In the genomic region with DNA sequence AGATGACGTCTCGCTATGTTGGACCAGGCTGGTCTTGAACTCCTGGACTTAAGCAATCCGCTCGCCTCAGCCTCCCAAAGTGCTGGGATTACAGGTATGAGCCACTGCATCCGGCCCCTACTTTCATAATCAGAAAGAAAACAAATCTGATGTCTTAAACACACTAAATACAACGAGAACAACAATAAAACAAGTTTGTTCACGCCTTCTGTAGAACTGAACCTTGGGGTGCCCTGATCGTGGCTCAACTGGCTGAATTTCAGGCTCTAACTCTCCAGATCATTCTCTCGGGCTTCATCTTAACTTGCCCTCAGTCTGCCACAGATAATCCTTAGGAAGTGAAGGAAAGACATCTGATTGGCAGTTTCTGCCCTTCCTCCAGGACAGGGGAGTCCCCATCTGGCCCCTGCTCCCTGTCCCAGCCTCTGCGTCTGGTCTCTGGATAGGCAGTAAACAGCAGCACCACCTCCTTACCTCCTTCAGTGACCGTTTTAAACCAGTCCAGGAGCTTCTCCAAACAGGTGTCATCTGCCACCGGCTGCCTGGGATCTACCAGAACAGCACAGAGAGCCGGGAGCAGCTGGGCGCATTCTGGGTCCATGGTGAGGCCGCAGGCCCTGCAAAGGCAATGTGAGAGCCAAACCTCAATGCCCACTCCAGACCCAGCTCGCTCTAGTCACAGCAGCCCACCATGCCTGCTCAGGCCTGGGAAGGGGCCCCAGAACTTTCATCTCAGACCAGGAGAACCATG, we compare ENCODE assay signal across 8 cellular contexts. TPM values are rescaled to one million over a fixed set of nuclear protein-coding genes. Genes with fewer than 3 reads are reported as not detected.
A peak's percentile ranks its signal among the peaks of the same experiment; 100 is the strongest.
DNase-seq lines count a peak whose midpoint lies in the region; ATAC-seq and TF ChIP-seq lines count a peak whose summit lies in the region.

No MANE protein-coding gene starts in this region.

- H4K20me1 ChIP-seq in neural cell (ENCODE audit: insufficient read depth) = no peaks in the 10 kb centered on the region

- H2AFZ ChIP-seq in neural cell (ENCODE audit: low read depth, low read length) = no peak overlapping the region

- peaks cover 28% of the 10 kb centered on the region for H3K36me3 Mint-ChIP-seq in CD4-positive, alpha-beta T cell (ENCODE audit: low read depth)

- TF ChIP-seq RAD21 in neural cell (conservative IDR thresholded peaks at IDR 0.05) = no peak

- H3K4me2 ChIP-seq in neural cell (ENCODE audit: low read length) = peak overlapping the region; percentile 80

- H3K9me3 Mint-ChIP-seq in CD4-positive, alpha-beta T cell = no peaks in the 10 kb centered on the region

- H3K4me3 ChIP-seq in NB4 (ENCODE audit: low read depth, low read length) (peak overlapping the region; percentile 85), neural cell (ENCODE audit: low read length) (peak overlapping the region; percentile 93)

- no peak for TF ChIP-seq EP300 in neural cell (conservative IDR thresholded peaks at IDR 0.05; ENCODE audit: poor library complexity, severe bottlenecking)

- TF ChIP-seq POLR2A in NB4 (IDR thresholded peaks at IDR 0.05; ENCODE audit: extremely low read depth, insufficient read length) = no peak

- no peak for ATAC-seq in CD4-positive, alpha-beta T cell (ENCODE audit: poor library complexity)

- no peak for TF ChIP-seq CTCF in CD4-positive, alpha-beta T cell (IDR thresholded peaks at IDR 0.05)
- TF ChIP-seq CTCF in NB4 (IDR thresholded peaks at IDR 0.05; ENCODE audit: low read depth, low read length) = no peak
- no peak for TF ChIP-seq CTCF in neural cell (IDR thresholded peaks at IDR 0.05; ENCODE audit: poor library complexity, severe bottlenecking)

- no peaks in the 10 kb centered on the region for H3K36me3 ChIP-seq in neural cell (ENCODE audit: insufficient read depth, low read length)

- intact Hi-C loops in CD4-positive, alpha-beta T cell (cut with DNase I, micrococcal nuclease) = loop anchor here in 1 of 2 experiments (2.0 kb wide), 1 partner anchor 25 kb away; no protein-coding TSS in a partner anchor

- DNase-seq in CD4-positive, alpha-beta T cell = no peak
- DNase-seq in NB4 (ENCODE audit: low read depth) (no peak), ecto neural progenitor cell (ENCODE audit: low spot score) (peak; percentile 49), GM03348 (ENCODE audit: low spot score) (no peak), foreskin melanocyte (no peak), SIG-M5 treated with dmso at 0.1 percent for 504 hours (lab: John Stamatoyannopoulos, UW; ENCODE audit: unreplicated experiment) (no peak), HCEC 1CT (no peak)

- peaks cover 53% of the 10 kb centered on the region for H3K4me1 Mint-ChIP-seq in CD4-positive, alpha-beta T cell (ENCODE audit: low read depth)

- peak overlapping the region; percentile 98 for H3K9ac ChIP-seq in neural cell (ENCODE audit: low read length)

- H3K27ac Mint-ChIP-seq in CD4-positive, alpha-beta T cell = peak overlapping the region; percentile 84

- no peaks in the 10 kb centered on the region for H3F3A ChIP-seq in neural cell (ENCODE audit: insufficient read depth, low read length, poor library complexity, severe bottlenecking)

- CTCF ChIA-PET in CD4-positive, alpha-beta T cell (lab: Charles Lee) = no interaction called here

- no peaks in the 10 kb centered on the region for H3K27me3 ChIP-seq in CD4-positive, alpha-beta T cell (ENCODE audit: control insufficient read depth, insufficient read depth, low read length)
- no peaks in the 10 kb centered on the region for H3K27me3 ChIP-seq in neural cell (ENCODE audit: insufficient read depth, low read depth, low read length)

- H3K79me2 ChIP-seq in neural cell (replicated peaks; ENCODE audit: insufficient read depth, low read length) = no peaks in the 10 kb centered on the region

- POLR2A ChIA-PET in CD4-positive, alpha-beta T cell (lab: Charles Lee) = interaction anchor here (0.7 kb wide), 2 partner anchors 31 to 43 kb away, joined by 3 read pairs; no protein-coding TSS in a partner anchor

- no peaks in the 10 kb centered on the region for H3K9me2 ChIP-seq in neural cell (ENCODE audit: insufficient read depth, low read length)

- no peaks in the 10 kb centered on the region for H3K9me3 ChIP-seq in CD4-positive, alpha-beta T cell (ENCODE audit: control insufficient read depth, low read length)
- H3K9me3 ChIP-seq in neural cell (ENCODE audit: low read length) = no peaks in the 10 kb centered on the region

- H3K27ac ChIP-seq in CD4-positive, alpha-beta T cell (ENCODE audit: low read depth, low read length) = no peak overlapping the region
- H3K27ac ChIP-seq in neural cell (ENCODE audit: low read length) = no peak overlapping the region

- peak overlapping the region; percentile 93 for H3K4me3 Mint-ChIP-seq in CD4-positive, alpha-beta T cell

- no peaks in the 10 kb centered on the region for H3K27me3 Mint-ChIP-seq in CD4-positive, alpha-beta T cell

TF ChIP-seq in neural cell, 6 proteins besides CTCF, POLR2A, EP300 and RAD21:
- no peak for TF ChIP-seq POLR2AphosphoS5 (IDR thresholded peaks at IDR 0.05)
- TF ChIP-seq, protein P1, sequence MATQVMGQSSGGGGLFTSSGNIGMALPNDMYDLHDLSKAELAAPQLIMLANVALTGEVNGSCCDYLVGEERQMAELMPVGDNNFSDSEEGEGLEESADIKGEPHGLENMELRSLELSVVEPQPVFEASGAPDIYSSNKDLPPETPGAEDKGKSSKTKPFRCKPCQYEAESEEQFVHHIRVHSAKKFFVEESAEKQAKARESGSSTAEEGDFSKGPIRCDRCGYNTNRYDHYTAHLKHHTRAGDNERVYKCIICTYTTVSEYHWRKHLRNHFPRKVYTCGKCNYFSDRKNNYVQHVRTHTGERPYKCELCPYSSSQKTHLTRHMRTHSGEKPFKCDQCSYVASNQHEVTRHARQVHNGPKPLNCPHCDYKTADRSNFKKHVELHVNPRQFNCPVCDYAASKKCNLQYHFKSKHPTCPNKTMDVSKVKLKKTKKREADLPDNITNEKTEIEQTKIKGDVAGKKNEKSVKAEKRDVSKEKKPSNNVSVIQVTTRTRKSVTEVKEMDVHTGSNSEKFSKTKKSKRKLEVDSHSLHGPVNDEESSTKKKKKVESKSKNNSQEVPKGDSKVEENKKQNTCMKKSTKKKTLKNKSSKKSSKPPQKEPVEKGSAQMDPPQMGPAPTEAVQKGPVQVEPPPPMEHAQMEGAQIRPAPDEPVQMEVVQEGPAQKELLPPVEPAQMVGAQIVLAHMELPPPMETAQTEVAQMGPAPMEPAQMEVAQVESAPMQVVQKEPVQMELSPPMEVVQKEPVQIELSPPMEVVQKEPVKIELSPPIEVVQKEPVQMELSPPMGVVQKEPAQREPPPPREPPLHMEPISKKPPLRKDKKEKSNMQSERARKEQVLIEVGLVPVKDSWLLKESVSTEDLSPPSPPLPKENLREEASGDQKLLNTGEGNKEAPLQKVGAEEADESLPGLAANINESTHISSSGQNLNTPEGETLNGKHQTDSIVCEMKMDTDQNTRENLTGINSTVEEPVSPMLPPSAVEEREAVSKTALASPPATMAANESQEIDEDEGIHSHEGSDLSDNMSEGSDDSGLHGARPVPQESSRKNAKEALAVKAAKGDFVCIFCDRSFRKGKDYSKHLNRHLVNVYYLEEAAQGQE (IDR thresholded peaks at IDR 0.05; ENCODE audit: borderline replicate concordance) = no peak
- no peak for TF ChIP-seq EZH2 (IDR thresholded peaks at IDR 0.05; ENCODE audit: borderline replicate concordance, insufficient read depth, low read length, poor library complexity, severe bottlenecking)
- no peak for TF ChIP-seq MXI1 (conservative IDR thresholded peaks at IDR 0.05; ENCODE audit: poor library complexity, severe bottlenecking)
- no peak for TF ChIP-seq TAF1 (IDR thresholded peaks at IDR 0.05; ENCODE audit: low read depth)
- TF ChIP-seq SMC3 (conservative IDR thresholded peaks at IDR 0.05; ENCODE audit: poor library complexity) = no peak

RNA-seq across cellular contexts. Expression of a gene that starts 1.3 kb away (rescaled TPM):
- 10 to 100 TPM; 24.1 to 24.5 TPM for total RNA-seq in CD4-positive, alpha-beta T cell
- polyA plus RNA-seq in neural cell = 60.3 and 68.6 TPM in 2 replicates
- polyA minus RNA-seq in neural cell = 24.8 and 30.9 TPM in 2 replicates

RNA-seq across cellular contexts. Expression of a gene that starts 4.8 kb away (rescaled TPM):
- total RNA-seq in CD4-positive, alpha-beta T cell = 1 to 10 TPM; 4.3 to 5.6 TPM
- polyA plus RNA-seq in neural cell = 15.2 and 21.2 TPM in 2 replicates
- 32.5 and 37.3 TPM in 2 replicates for polyA minus RNA-seq in neural cell

RNA-seq across cellular contexts. Expression of a gene that starts 34.4 kb away (rescaled TPM):
- total RNA-seq in CD4-positive, alpha-beta T cell = 10 to 100 TPM; 96.7 to 99.8 TPM
- 0.30 and 1.5 TPM in 2 replicates for polyA plus RNA-seq in neural cell
- polyA minus RNA-seq in neural cell = 0.49 TPM in 1 of 2 replicates, not detected in the other
